ENCODE assay signal across 17 cellular contexts in genomic region chr6:155309150-155309549, GRCh38. TPM values are rescaled to one million over a fixed set of nuclear protein-coding genes. Genes with fewer than 3 reads are reported as not detected.
DNase-seq lines count a peak whose midpoint lies in the region; TF ChIP-seq lines count a peak whose summit lies in the region.
"Had no signal": no experiment of that assay in that cellular context is flagged by ENCODE, and none has a peak within 500 bp of the region (broad histone marks: within the 10 kb centered on the region; RNA-seq: fewer than 3 reads in every experiment).

No MANE protein-coding gene starts in this region.

- no peak overlapping the region for H4K8ac ChIP-seq in mesenchymal stem cell (ENCODE audit: low read length)

- H2BK120ac ChIP-seq in mesenchymal stem cell (ENCODE audit: low read depth, low read length): no peak overlapping the region

- no peak overlapping the region for H2BK12ac ChIP-seq in mesenchymal stem cell (ENCODE audit: low read length in 2 of 2)

- H3K79me1 ChIP-seq in mesenchymal stem cell (replicated peaks; ENCODE audit: low read length, poor library complexity, severe bottlenecking): peaks cover 11% of the 10 kb centered on the region

- no peak for TF ChIP-seq CTCF in HEK293 (tag by site-specific recombination; IDR thresholded peaks at IDR 0.05)

- no peak overlapping the region for H3K4me3 ChIP-seq in HEK293 (ENCODE audit: low read depth, low read length)
- H3K4me3 ChIP-seq in mesenchymal stem cell (ENCODE audit: insufficient read depth in 1 of 2, low read depth in 1 of 2, low read length in 2 of 2): no peak overlapping the region
- H3K4me3 ChIP-seq: BLaER1, SK-N-MC had no signal

- no peak overlapping the region for H2BK5ac ChIP-seq in mesenchymal stem cell (ENCODE audit: low read depth, low read length, poor library complexity, severe bottlenecking)

- H3K4me2 ChIP-seq in mesenchymal stem cell (ENCODE audit: low read length, poor library complexity, severe bottlenecking): no peak overlapping the region
- H3K4me2 ChIP-seq: BLaER1 had no signal

- peak overlapping the region in 1 of 2 experiments; percentile 37 for H3K4ac ChIP-seq in mesenchymal stem cell (ENCODE audit: low read depth in 1 of 2, low read length in 2 of 2)

- H2BK15ac ChIP-seq in mesenchymal stem cell (ENCODE audit: low read depth, poor library complexity, severe bottlenecking): no peak overlapping the region

- no peak overlapping the region for H2AFZ ChIP-seq in mesenchymal stem cell (ENCODE audit: low read depth, low read length)

- POLR2A ChIA-PET in HEK293 (lab: Yijun Ruan, JAX): no interaction called here

- H3K9me3 ChIP-seq in HEK293 (ENCODE audit: control insufficient read depth, insufficient read depth, low read depth, low read length) (no peaks in the 10 kb centered on the region), mesenchymal stem cell (ENCODE audit: control insufficient read depth, low read length) (no peaks in the 10 kb centered on the region)
- H3K9me3 ChIP-seq: BLaER1 had no signal

- no peak overlapping the region for H2AK5ac ChIP-seq in mesenchymal stem cell (ENCODE audit: low read length, severe bottlenecking)

- 71% methylated on average over 4 of the region's 4 CpGs for WGBS in mesenchymal stem cell

- H3K27ac ChIP-seq in HEK293 (ENCODE audit: extremely low read depth, low read depth, low read length): no peak overlapping the region
- no peak overlapping the region for H3K27ac ChIP-seq in mesenchymal stem cell (ENCODE audit: low read length, poor library complexity, severe bottlenecking)
- H3K27ac ChIP-seq: BLaER1, SK-N-MC had no signal

- H3K14ac ChIP-seq in mesenchymal stem cell (ENCODE audit: low read length in 2 of 2): no peak overlapping the region

- H3K4me1 ChIP-seq in HEK293 (ENCODE audit: control insufficient read depth, insufficient read depth, low read length): peaks cover 5% of the 10 kb centered on the region; the same call in 1 of the 2 replicates
- no peaks in the 10 kb centered on the region for H3K4me1 ChIP-seq in mesenchymal stem cell (ENCODE audit: control insufficient read depth, insufficient read depth, low read depth, low read length)

- H3K27me3 ChIP-seq in mesenchymal stem cell (ENCODE audit: control insufficient read depth in 1 of 2, insufficient read depth in 1 of 2, low read length in 2 of 2): no peaks in the 10 kb centered on the region
- H3K27me3 ChIP-seq: BLaER1 had no signal

- peaks cover 26 to 54% of the 10 kb centered on the region in 2 experiments for H3K36me3 ChIP-seq in HEK293 (ENCODE audit: control insufficient read depth in 2 of 2, insufficient read depth in 1 of 2, low read length in 2 of 2)
- H3K36me3 ChIP-seq in mesenchymal stem cell (ENCODE audit: control insufficient read depth in 1 of 2, insufficient read depth in 2 of 2, low read depth in 1 of 2, low read length in 2 of 2): peaks cover 7 to 54% of the 10 kb centered on the region in 2 experiments

- no peak for DNase-seq in activated naive CD4-positive, alpha-beta T cell treated with anti-CD3 and anti-CD28 coated beads, Interleukin-2, amount 50 U/mL, for 16 hours
- DNase-seq in amniotic epithelial cell (ENCODE audit: low read depth): peak; percentile 41
- DNase-seq in mesenchymal stem cell: peak; percentile 18
- DNase-seq in KBM-7: no peak
- no peak for DNase-seq in KG1 (lab: John Stamatoyannopoulos, UW)
- DNase-seq in activated CD8-positive, alpha-beta memory T cell treated with anti-CD3 and anti-CD28 coated beads for 24 hours: no peak
- DNase-seq: H7, NCI-H1436, NCI-H2029, NCI-H2171, NCI-H446 treated with DMSO at 0.1 percent for 48 hours, OCI-M1 had no signal

- peaks cover 24% of the 10 kb centered on the region for H3K36me3 Mint-ChIP-seq in activated naive CD4-positive, alpha-beta T cell treated with anti-CD3 and anti-CD28 coated beads, Interleukin-2, amount 50 U/mL, for 24 hours

- no peaks in the 10 kb centered on the region for H3K27me3 Mint-ChIP-seq in activated naive CD4-positive, alpha-beta T cell treated with anti-CD3 and anti-CD28 coated beads, Interleukin-2, amount 50 U/mL, for 24 hours
- H3K27me3 Mint-ChIP-seq: IgD-negative memory B cell had no signal

- H3K4me3 Mint-ChIP-seq in activated naive CD4-positive, alpha-beta T cell treated with anti-CD3 and anti-CD28 coated beads, Interleukin-2, amount 50 U/mL, for 24 hours: no peak overlapping the region

- CTCF ChIA-PET in HEK293 (lab: Yijun Ruan, JAX): no interaction called here

- no peak overlapping the region for H3K23ac ChIP-seq in mesenchymal stem cell (ENCODE audit: low read length in 2 of 2)

- H3K4me1 Mint-ChIP-seq in activated naive CD4-positive, alpha-beta T cell treated with anti-CD3 and anti-CD28 coated beads, Interleukin-2, amount 50 U/mL, for 24 hours: peaks cover 62% of the 10 kb centered on the region

- in situ Hi-C loops in KBM-7 (cut with MboI; ENCODE audit: low pct_unique_long_range_greater_than_20kb, low sequenced_read_pairs): no loop called here

- H3K27ac Mint-ChIP-seq in activated naive CD4-positive, alpha-beta T cell treated with anti-CD3 and anti-CD28 coated beads, Interleukin-2, amount 50 U/mL, for 24 hours: peak overlapping the region; percentile 71

- no peak overlapping the region for H3K9ac ChIP-seq in mesenchymal stem cell (ENCODE audit: low read length)
- H3K9ac ChIP-seq: BLaER1 had no signal

- H3K18ac ChIP-seq in mesenchymal stem cell (ENCODE audit: low read depth in 1 of 2, low read length in 2 of 2): no peak overlapping the region

- H4K91ac ChIP-seq in mesenchymal stem cell (ENCODE audit: low read length): no peak overlapping the region

- H3K9me3 Mint-ChIP-seq in activated naive CD4-positive, alpha-beta T cell treated with anti-CD3 and anti-CD28 coated beads, Interleukin-2, amount 50 U/mL, for 24 hours: no peaks in the 10 kb centered on the region
- H3K9me3 Mint-ChIP-seq: IgD-negative memory B cell had no signal

TF ChIP-seq in HEK293, 187 proteins besides CTCF, POLR2A, EP300 and RAD21:
- TF ChIP-seq TCF7L2 (IDR thresholded peaks at IDR 0.05; ENCODE audit: borderline replicate concordance, low read depth, low read length) (no peak), ZNF664 (tag by site-specific recombination; IDR thresholded peaks at IDR 0.05) (peak; percentile 45; the same call in 1 of the 2 replicates), ZBTB6 (tag by site-specific recombination; IDR thresholded peaks at IDR 0.05) (no peak)

RNA-seq across cellular contexts. Expression of gene TFB1M, which starts 5.1 kb away (rescaled TPM):
- 69.5 TPM for polyA plus RNA-seq in mesenchymal stem cell (2013, experiment 1 of 2)
- polyA plus RNA-seq in mesenchymal stem cell (2013, experiment 2 of 2): 67.3 TPM

RNA-seq across cellular contexts. Expression of gene CLDN20, which starts 45.3 kb away (rescaled TPM):
- polyA plus RNA-seq in mesenchymal stem cell (2013, experiment 1 of 2): 0.10 TPM
- polyA plus RNA-seq in mesenchymal stem cell (2013, experiment 2 of 2): not detected
- polyA plus RNA-seq: IgD-negative memory B cell had no signal

Comparison
In these comparisons a context has a peak if more than half of its experiments do, and no peak if none do; other contexts are left out.
1. DNase-seq: peak in amniotic epithelial cell (single experiment) and mesenchymal stem cell (single experiment); none in activated naive CD4-positive, alpha-beta T cell treated with anti-CD3 and anti-CD28 coated beads, Interleukin-2, amount 50 U/mL, for 16 hours (single experiment), KBM-7 (single experiment), KG1 (single experiment) and activated CD8-positive, alpha-beta memory T cell treated with anti-CD3 and anti-CD28 coated beads for 24 hours (single experiment).